28 cellular contexts compared by ENCODE assay signal in genomic region chr9:128715436-128715750, GRCh38.
"Had no signal": no experiment of that assay in that cellular context is flagged by ENCODE, and none has a peak within 500 bp of the region (broad histone marks: within the 10 kb centered on the region; RNA-seq: fewer than 3 reads in every experiment).

No MANE protein-coding gene starts in this region.

- H3K4me1 ChIP-seq: adrenal gland, ascending aorta, esophagus muscularis mucosa, prostate gland, tibial nerve had no signal

- FAIRE-seq: colon, frontal cortex, TTC549 had no signal

- H3K27me3 ChIP-seq: adrenal gland, ascending aorta, brain microvascular endothelial cell, dorsolateral prefrontal cortex, esophagus muscularis mucosa, hepatocyte, ovary, suprapubic skin, tibial nerve had no signal

- H2AFZ ChIP-seq: hepatocyte had no signal

- ATAC-seq: activated CD8-positive, alpha-beta memory T cell treated with anti-CD3 and anti-CD28 coated beads, Interleukin-2, amount 10 ng/mL, durations not matched to agents 7 days and 5 days; activated CD8-positive, alpha-beta T cell treated with anti-CD3 and anti-CD28 coated beads for 36 hours; effector memory CD8-positive, alpha-beta T cell; right cardiac atrium had no signal

- H3K4me2 ChIP-seq: hepatocyte had no signal

- H3K4me3 ChIP-seq: adrenal gland, ascending aorta, dorsolateral prefrontal cortex, esophagus muscularis mucosa, hepatocyte, ovary, prostate gland, skin epidermis, suprapubic skin, tibial nerve had no signal

- H3K79me2 ChIP-seq: hepatocyte had no signal

- H3K36me3 ChIP-seq: adrenal gland, ascending aorta, brain microvascular endothelial cell, ovary, prostate gland had no signal

- H3K9me3 ChIP-seq: adrenal gland, ascending aorta, esophagus muscularis mucosa, ovary, prostate gland, suprapubic skin, tibial nerve had no signal

- H3K27ac ChIP-seq: adrenal gland, ascending aorta, brain microvascular endothelial cell, dorsolateral prefrontal cortex, esophagus muscularis mucosa, hepatocyte, ovary, prostate gland, skin epidermis, suprapubic skin, tibial nerve, WERI-Rb-1 had no signal

- DNase-seq: activated CD4-positive, alpha-beta T cell treated with anti-CD3 and anti-CD28 coated beads, Interleukin-2, amount 10 ng/mL, durations not matched to agents 7 days and 5 days; activated CD4-positive, CD25-positive, alpha-beta regulatory T cell treated with anti-CD3 and anti-CD28 coated beads, Interleukin-2, amount 50 U/mL, for 72 hours; activated CD8-positive, alpha-beta memory T cell treated with anti-CD3 and anti-CD28 coated beads, Interleukin-2, amount 10 ng/mL, durations not matched to agents 7 days and 5 days; activated CD8-positive, alpha-beta T cell treated with anti-CD3 and anti-CD28 coated beads for 36 hours; activated effector memory CD4-positive, alpha-beta T cell treated with anti-CD3 and anti-CD28 coated beads, Interleukin-2, amount 50 U/mL, for 16 hours; activated T-cell treated with anti-CD3 and anti-CD28 coated beads for 4 hours; adrenal gland; brain microvascular endothelial cell; central memory CD4-positive, alpha-beta T cell; effector memory CD8-positive, alpha-beta T cell; glutamatergic neuron; immature natural killer cell; stimulated activated CD4-positive, alpha-beta T cell treated with anti-CD3 and anti-CD28 coated beads, Interleukin-1b, Interleukin-23, amount 100 ng/mL, for 48 hours; T-helper 1 cell; WERI-Rb-1 had no signal
